Comparison of ENCODE assay signal across 1 cellular context in genomic region chr1:56535949-56536348, GRCh38.
A peak's percentile ranks its signal among the peaks of the same experiment; 100 is the strongest.
TF ChIP-seq lines count a peak whose summit lies in the region.

No MANE protein-coding gene starts in this region.

TF ChIP-seq in HepG2, 621 proteins besides CTCF, POLR2A, EP300 and RAD21 (continued from another document and continues in another):
- no peak for TF ChIP-seq ATF7 (IDR thresholded peaks at IDR 0.05)
- TF ChIP-seq ATF7 (CRISPR knock-in tag; IDR thresholded peaks at IDR 0.05): no peak
- TF ChIP-seq TBX2 (CRISPR knock-in tag; IDR thresholded peaks at IDR 0.05; ENCODE audit: borderline replicate concordance): peak; percentile 96
- TF ChIP-seq ZMAT3 (CRISPR knock-in tag; conservative IDR thresholded peaks at IDR 0.05): no peak
- TF ChIP-seq NCOR1 (IDR thresholded peaks at IDR 0.05; ENCODE audit: borderline replicate concordance, low read length): peak; percentile 36; the same call in 1 of the 2 replicates
- TF ChIP-seq CENPX (CRISPR knock-in tag; IDR thresholded peaks at IDR 0.05): no peak
- TF ChIP-seq, protein P1, sequence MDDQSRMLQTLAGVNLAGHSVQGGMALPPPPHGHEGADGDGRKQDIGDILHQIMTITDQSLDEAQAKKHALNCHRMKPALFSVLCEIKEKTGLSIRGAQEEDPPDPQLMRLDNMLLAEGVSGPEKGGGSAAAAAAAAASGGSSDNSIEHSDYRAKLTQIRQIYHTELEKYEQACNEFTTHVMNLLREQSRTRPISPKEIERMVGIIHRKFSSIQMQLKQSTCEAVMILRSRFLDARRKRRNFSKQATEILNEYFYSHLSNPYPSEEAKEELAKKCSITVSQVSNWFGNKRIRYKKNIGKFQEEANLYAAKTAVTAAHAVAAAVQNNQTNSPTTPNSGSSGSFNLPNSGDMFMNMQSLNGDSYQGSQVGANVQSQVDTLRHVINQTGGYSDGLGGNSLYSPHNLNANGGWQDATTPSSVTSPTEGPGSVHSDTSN (CRISPR knock-in tag; IDR thresholded peaks at IDR 0.05; ENCODE audit: borderline replicate concordance): no peak
- TF ChIP-seq, protein P2, sequence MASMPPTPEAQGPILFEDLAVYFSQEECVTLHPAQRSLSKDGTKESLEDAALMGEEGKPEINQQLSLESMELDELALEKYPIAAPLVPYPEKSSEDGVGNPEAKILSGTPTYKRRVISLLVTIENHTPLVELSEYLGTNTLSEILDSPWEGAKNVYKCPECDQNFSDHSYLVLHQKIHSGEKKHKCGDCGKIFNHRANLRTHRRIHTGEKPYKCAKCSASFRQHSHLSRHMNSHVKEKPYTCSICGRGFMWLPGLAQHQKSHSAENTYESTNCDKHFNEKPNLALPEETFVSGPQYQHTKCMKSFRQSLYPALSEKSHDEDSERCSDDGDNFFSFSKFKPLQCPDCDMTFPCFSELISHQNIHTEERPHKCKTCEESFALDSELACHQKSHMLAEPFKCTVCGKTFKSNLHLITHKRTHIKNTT (CRISPR knock-in tag; IDR thresholded peaks at IDR 0.05): no peak
- no peak; the same call in 1 of the 2 replicates for TF ChIP-seq RXRB (CRISPR knock-in tag; IDR thresholded peaks at IDR 0.05; ENCODE audit: borderline replicate concordance)
- no peak for TF ChIP-seq ZSCAN25 (CRISPR knock-in tag; IDR thresholded peaks at IDR 0.05)
- no peak for TF ChIP-seq HNF1B (CRISPR knock-in tag; IDR thresholded peaks at IDR 0.05)
- TF ChIP-seq ZNF251 (CRISPR knock-in tag; IDR thresholded peaks at IDR 0.05): no peak
- TF ChIP-seq ZNF562 (CRISPR knock-in tag; IDR thresholded peaks at IDR 0.05; ENCODE audit: borderline replicate concordance): no peak
- TF ChIP-seq ZNF543 (CRISPR knock-in tag; IDR thresholded peaks at IDR 0.05): no peak
- no peak for TF ChIP-seq ZNF556 (CRISPR knock-in tag; IDR thresholded peaks at IDR 0.05; ENCODE audit: borderline replicate concordance)
- no peak for TF ChIP-seq SMAD1 (CRISPR knock-in tag; IDR thresholded peaks at IDR 0.05; ENCODE audit: borderline replicate concordance, low read depth)
- TF ChIP-seq, protein P3, sequence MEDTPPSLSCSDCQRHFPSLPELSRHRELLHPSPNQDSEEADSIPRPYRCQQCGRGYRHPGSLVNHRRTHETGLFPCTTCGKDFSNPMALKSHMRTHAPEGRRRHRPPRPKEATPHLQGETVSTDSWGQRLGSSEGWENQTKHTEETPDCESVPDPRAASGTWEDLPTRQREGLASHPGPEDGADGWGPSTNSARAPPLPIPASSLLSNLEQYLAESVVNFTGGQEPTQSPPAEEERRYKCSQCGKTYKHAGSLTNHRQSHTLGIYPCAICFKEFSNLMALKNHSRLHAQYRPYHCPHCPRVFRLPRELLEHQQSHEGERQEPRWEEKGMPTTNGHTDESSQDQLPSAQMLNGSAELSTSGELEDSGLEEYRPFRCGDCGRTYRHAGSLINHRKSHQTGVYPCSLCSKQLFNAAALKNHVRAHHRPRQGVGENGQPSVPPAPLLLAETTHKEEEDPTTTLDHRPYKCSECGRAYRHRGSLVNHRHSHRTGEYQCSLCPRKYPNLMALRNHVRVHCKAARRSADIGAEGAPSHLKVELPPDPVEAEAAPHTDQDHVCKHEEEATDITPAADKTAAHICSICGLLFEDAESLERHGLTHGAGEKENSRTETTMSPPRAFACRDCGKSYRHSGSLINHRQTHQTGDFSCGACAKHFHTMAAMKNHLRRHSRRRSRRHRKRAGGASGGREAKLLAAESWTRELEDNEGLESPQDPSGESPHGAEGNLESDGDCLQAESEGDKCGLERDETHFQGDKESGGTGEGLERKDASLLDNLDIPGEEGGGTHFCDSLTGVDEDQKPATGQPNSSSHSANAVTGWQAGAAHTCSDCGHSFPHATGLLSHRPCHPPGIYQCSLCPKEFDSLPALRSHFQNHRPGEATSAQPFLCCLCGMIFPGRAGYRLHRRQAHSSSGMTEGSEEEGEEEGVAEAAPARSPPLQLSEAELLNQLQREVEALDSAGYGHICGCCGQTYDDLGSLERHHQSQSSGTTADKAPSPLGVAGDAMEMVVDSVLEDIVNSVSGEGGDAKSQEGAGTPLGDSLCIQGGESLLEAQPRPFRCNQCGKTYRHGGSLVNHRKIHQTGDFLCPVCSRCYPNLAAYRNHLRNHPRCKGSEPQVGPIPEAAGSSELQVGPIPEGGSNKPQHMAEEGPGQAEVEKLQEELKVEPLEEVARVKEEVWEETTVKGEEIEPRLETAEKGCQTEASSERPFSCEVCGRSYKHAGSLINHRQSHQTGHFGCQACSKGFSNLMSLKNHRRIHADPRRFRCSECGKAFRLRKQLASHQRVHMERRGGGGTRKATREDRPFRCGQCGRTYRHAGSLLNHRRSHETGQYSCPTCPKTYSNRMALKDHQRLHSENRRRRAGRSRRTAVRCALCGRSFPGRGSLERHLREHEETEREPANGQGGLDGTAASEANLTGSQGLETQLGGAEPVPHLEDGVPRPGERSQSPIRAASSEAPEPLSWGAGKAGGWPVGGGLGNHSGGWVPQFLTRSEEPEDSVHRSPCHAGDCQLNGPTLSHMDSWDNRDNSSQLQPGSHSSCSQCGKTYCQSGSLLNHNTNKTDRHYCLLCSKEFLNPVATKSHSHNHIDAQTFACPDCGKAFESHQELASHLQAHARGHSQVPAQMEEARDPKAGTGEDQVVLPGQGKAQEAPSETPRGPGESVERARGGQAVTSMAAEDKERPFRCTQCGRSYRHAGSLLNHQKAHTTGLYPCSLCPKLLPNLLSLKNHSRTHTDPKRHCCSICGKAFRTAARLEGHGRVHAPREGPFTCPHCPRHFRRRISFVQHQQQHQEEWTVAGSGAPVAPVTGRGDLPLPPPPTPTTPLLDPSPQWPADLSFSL (CRISPR knock-in tag; IDR thresholded peaks at IDR 0.05): no peak
- no peak for TF ChIP-seq POLR2G (IDR thresholded peaks at IDR 0.05; ENCODE audit: low read depth, low read length)
- TF ChIP-seq, protein P4, sequence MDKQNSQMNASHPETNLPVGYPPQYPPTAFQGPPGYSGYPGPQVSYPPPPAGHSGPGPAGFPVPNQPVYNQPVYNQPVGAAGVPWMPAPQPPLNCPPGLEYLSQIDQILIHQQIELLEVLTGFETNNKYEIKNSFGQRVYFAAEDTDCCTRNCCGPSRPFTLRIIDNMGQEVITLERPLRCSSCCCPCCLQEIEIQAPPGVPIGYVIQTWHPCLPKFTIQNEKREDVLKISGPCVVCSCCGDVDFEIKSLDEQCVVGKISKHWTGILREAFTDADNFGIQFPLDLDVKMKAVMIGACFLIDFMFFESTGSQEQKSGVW (CRISPR knock-in tag; IDR thresholded peaks at IDR 0.05; ENCODE audit: borderline replicate concordance): no peak
- TF ChIP-seq, protein P5, sequence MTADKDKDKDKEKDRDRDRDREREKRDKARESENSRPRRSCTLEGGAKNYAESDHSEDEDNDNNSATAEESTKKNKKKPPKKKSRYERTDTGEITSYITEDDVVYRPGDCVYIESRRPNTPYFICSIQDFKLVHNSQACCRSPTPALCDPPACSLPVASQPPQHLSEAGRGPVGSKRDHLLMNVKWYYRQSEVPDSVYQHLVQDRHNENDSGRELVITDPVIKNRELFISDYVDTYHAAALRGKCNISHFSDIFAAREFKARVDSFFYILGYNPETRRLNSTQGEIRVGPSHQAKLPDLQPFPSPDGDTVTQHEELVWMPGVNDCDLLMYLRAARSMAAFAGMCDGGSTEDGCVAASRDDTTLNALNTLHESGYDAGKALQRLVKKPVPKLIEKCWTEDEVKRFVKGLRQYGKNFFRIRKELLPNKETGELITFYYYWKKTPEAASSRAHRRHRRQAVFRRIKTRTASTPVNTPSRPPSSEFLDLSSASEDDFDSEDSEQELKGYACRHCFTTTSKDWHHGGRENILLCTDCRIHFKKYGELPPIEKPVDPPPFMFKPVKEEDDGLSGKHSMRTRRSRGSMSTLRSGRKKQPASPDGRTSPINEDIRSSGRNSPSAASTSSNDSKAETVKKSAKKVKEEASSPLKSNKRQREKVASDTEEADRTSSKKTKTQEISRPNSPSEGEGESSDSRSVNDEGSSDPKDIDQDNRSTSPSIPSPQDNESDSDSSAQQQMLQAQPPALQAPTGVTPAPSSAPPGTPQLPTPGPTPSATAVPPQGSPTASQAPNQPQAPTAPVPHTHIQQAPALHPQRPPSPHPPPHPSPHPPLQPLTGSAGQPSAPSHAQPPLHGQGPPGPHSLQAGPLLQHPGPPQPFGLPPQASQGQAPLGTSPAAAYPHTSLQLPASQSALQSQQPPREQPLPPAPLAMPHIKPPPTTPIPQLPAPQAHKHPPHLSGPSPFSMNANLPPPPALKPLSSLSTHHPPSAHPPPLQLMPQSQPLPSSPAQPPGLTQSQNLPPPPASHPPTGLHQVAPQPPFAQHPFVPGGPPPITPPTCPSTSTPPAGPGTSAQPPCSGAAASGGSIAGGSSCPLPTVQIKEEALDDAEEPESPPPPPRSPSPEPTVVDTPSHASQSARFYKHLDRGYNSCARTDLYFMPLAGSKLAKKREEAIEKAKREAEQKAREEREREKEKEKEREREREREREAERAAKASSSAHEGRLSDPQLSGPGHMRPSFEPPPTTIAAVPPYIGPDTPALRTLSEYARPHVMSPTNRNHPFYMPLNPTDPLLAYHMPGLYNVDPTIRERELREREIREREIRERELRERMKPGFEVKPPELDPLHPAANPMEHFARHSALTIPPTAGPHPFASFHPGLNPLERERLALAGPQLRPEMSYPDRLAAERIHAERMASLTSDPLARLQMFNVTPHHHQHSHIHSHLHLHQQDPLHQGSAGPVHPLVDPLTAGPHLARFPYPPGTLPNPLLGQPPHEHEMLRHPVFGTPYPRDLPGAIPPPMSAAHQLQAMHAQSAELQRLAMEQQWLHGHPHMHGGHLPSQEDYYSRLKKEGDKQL (CRISPR knock-in tag; IDR thresholded peaks at IDR 0.05; ENCODE audit: low read depth): peak; percentile 84
- TF ChIP-seq NCOA1 (CRISPR knock-in tag; IDR thresholded peaks at IDR 0.05): no peak
- TF ChIP-seq KMT2B (CRISPR knock-in tag; IDR thresholded peaks at IDR 0.05): no peak
- no peak for TF ChIP-seq SKI (IDR thresholded peaks at IDR 0.05; ENCODE audit: partially characterized antibody)
- no peak for TF ChIP-seq MIER3 (CRISPR knock-in tag; IDR thresholded peaks at IDR 0.05; ENCODE audit: borderline replicate concordance)
- no peak for TF ChIP-seq HOXD1 (CRISPR knock-in tag; IDR thresholded peaks at IDR 0.05)
- TF ChIP-seq FOXJ3 (CRISPR knock-in tag; IDR thresholded peaks at IDR 0.05; ENCODE audit: borderline replicate concordance): peak; percentile 88
- no peak for TF ChIP-seq ZBTB1 (CRISPR knock-in tag; IDR thresholded peaks at IDR 0.05; ENCODE audit: borderline replicate concordance)
- TF ChIP-seq BRCA1 (CRISPR knock-in tag; IDR thresholded peaks at IDR 0.05): no peak
- no peak for TF ChIP-seq ATAD3A (CRISPR knock-in tag; IDR thresholded peaks at IDR 0.05)
- TF ChIP-seq, protein P6, sequence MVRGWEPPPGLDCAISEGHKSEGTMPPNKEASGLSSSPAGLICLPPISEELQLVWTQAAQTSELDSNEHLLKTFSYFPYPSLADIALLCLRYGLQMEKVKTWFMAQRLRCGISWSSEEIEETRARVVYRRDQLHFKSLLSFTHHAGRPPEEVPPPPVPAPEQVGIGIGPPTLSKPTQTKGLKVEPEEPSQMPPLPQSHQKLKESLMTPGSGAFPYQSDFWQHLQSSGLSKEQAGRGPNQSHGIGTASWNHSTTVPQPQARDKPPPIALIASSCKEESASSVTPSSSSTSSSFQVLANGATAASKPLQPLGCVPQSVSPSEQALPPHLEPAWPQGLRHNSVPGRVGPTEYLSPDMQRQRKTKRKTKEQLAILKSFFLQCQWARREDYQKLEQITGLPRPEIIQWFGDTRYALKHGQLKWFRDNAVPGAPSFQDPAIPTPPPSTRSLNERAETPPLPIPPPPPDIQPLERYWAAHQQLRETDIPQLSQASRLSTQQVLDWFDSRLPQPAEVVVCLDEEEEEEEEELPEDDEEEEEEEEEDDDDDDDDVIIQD (CRISPR knock-in tag; IDR thresholded peaks at IDR 0.05; ENCODE audit: low read depth): no peak
- TF ChIP-seq PLRG1 (conservative IDR thresholded peaks at IDR 0.05): no peak
- TF ChIP-seq, protein P7, sequence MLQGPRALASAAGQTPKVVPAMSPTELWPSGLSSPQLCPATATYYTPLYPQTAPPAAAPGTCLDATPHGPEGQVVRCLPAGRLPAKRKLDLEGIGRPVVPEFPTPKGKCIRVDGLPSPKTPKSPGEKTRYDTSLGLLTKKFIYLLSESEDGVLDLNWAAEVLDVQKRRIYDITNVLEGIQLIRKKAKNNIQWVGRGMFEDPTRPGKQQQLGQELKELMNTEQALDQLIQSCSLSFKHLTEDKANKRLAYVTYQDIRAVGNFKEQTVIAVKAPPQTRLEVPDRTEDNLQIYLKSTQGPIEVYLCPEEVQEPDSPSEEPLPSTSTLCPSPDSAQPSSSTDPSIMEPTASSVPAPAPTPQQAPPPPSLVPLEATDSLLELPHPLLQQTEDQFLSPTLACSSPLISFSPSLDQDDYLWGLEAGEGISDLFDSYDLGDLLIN (CRISPR knock-in tag; IDR thresholded peaks at IDR 0.05; ENCODE audit: borderline replicate concordance): no peak
- TF ChIP-seq RBAK (CRISPR knock-in tag; IDR thresholded peaks at IDR 0.05): no peak
- no peak for TF ChIP-seq GRHL1 (CRISPR knock-in tag; conservative IDR thresholded peaks at IDR 0.05)
- TF ChIP-seq HNRNPL (IDR thresholded peaks at IDR 0.05; ENCODE audit: low read depth, low read length): no peak
- no peak for TF ChIP-seq ZNF225 (CRISPR knock-in tag; IDR thresholded peaks at IDR 0.05)
- TF ChIP-seq HOXA3 (CRISPR knock-in tag; IDR thresholded peaks at IDR 0.05): no peak
- no peak for TF ChIP-seq MAFF (IDR thresholded peaks at IDR 0.05; ENCODE audit: low read depth, low read length)
- TF ChIP-seq CHCHD3 (CRISPR knock-in tag; IDR thresholded peaks at IDR 0.05): no peak
